ENCODE assay signal across 17 cellular contexts in the genomic region with DNA sequence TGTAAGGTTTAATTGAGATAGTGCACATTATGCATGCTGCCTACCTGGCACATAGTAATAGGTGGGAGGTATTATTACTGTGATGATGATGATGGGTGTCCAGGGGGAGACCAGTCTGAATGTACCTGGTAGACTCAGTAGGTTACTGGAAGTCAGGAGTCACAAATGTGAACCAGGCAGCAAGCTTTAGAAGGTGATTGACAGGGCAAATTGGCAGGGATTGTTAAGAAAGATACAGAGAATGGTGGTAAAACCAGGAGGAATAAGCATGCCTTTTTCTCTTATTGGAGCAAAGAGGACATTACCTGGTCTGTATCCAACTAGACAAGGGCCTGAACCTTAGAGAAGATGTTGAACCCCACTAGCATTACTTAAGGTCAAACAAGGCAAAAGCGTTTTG.
"Had no signal": no experiment of that assay in that cellular context is flagged by ENCODE, and none has a peak within 500 bp of the region (broad histone marks: within the 10 kb centered on the region; RNA-seq: fewer than 3 reads in every experiment).

No MANE protein-coding gene starts in this region.

- ATAC-seq: activated T-cell treated with anti-CD3 and anti-CD28 coated beads, Interleukin-2, amount 50 U/mL, for 4 hours; left lobe of liver; naive thymus-derived CD8-positive, alpha-beta T cell had no signal

- H3K27ac Mint-ChIP-seq: activated CD4-positive, alpha-beta T cell treated with anti-CD3 and anti-CD28 coated beads, Interleukin-2, amount 10 ng/mL, durations not matched to agents 7 days and 5 days; mesothelial cell of epicardium; progenitor cell of endocrine pancreas; T-helper 1 cell treated with Interleukin-12 subunit alpha and Interleukin-12 subunit beta and Interleukin-4 antibody, amounts not matched to agents 30 μg/mL and 1 μg/mL, for 36 hours had no signal

- H3K27me3 Mint-ChIP-seq: activated CD4-positive, alpha-beta T cell treated with anti-CD3 and anti-CD28 coated beads, Interleukin-2, amount 10 ng/mL, durations not matched to agents 7 days and 5 days; naive thymus-derived CD8-positive, alpha-beta T cell; progenitor cell of endocrine pancreas had no signal

- H3K4me3 Mint-ChIP-seq: activated CD4-positive, alpha-beta T cell treated with anti-CD3 and anti-CD28 coated beads, Interleukin-2, amount 10 ng/mL, durations not matched to agents 7 days and 5 days; activated naive CD4-positive, alpha-beta T cell treated with anti-CD3 and anti-CD28 coated beads for 36 hours; activated T-cell treated with anti-CD3 and anti-CD28 coated beads, Interleukin-2, amount 50 U/mL, for 4 hours; mesothelial cell of epicardium; T-helper 1 cell treated with Interleukin-12 subunit alpha and Interleukin-12 subunit beta and Interleukin-4 antibody, amounts not matched to agents 30 μg/mL and 1 μg/mL, for 36 hours had no signal

- H3K9me3 ChIP-seq: sigmoid colon, upper lobe of left lung had no signal

- H3K4me1 ChIP-seq: sigmoid colon had no signal

- H3K36me3 ChIP-seq: sigmoid colon, upper lobe of left lung had no signal

- H3K27ac ChIP-seq: sigmoid colon, VCaP had no signal

- DNase-seq: activated CD4-positive, alpha-beta T cell treated with anti-CD3 and anti-CD28 coated beads, Interleukin-2, amount 10 ng/mL, durations not matched to agents 7 days and 5 days; activated CD4-positive, CD25-positive, alpha-beta regulatory T cell treated with anti-CD3 and anti-CD28 coated beads, Interleukin-2, amount 50 U/mL, for 72 hours; activated naive CD4-positive, alpha-beta T cell treated with anti-CD3 and anti-CD28 coated beads for 36 hours; activated T-cell treated with anti-CD3 and anti-CD28 coated beads, Interleukin-2, amount 50 U/mL, for 4 hours; cortex of kidney; naive thymus-derived CD8-positive, alpha-beta T cell; retina; sigmoid colon; stimulated activated CD4-positive, alpha-beta T cell treated with anti-CD3 and anti-CD28 coated beads, Interleukin-4, amount 100 ng/mL, for 1 hour; stimulated activated naive CD4-positive, alpha-beta T cell; upper lobe of left lung had no signal

- H3K27me3 ChIP-seq: sigmoid colon, upper lobe of left lung had no signal

- H3K9me3 Mint-ChIP-seq: activated naive CD4-positive, alpha-beta T cell treated with anti-CD3 and anti-CD28 coated beads for 36 hours; activated T-cell treated with anti-CD3 and anti-CD28 coated beads, Interleukin-2, amount 50 U/mL, for 4 hours; mesothelial cell of epicardium; naive thymus-derived CD8-positive, alpha-beta T cell; T-helper 1 cell treated with Interleukin-12 subunit alpha and Interleukin-12 subunit beta and Interleukin-4 antibody, amounts not matched to agents 30 μg/mL and 1 μg/mL, for 36 hours had no signal

- H3K36me3 Mint-ChIP-seq: mesothelial cell of epicardium; naive thymus-derived CD8-positive, alpha-beta T cell had no signal

- H3K4me3 ChIP-seq: lung, sigmoid colon, upper lobe of left lung had no signal
